In the genomic region with DNA sequence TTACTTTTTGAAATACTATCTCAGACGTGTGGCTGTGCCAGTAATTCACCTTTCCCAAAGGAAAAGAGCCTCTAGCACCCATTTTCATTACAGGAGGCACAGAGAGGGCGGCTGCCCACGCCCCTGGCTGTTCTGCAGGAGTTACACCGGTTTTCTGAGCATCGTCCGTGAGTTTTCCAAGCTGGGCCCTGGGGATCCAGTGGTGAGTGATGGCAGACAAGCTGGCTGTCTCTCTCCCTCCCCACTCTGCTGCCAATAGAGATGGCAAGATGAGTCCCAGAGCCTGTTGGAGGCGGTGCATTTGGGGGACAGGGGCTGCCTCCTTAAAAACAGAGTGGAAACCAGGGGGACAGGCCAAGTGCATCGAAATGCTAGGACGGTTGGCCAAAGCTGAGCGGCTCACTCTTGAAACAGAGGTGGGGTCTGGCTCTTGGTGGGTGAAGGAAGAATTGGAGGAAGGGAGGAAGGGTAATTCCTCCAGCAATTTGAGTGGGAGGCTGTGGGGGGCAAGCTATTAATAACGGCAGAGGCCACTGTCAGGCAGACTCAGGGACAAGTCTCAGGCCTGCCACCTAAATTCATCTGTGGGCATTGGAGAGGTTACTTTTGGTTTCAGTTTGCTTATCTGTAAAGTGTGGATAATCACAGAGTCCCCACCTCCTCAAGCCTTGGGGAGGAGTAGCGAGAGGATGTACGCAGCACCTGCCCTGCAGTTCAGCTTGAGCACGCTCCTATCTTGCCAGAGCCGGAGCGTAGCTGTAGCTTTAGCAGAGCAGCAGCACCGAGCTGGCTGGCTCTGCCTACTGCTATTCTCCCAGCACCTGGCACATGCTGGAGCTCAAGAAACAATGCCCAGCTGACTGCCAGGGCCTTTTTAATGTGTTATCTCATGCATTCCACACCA, we compare ENCODE assay signal across 8 cellular contexts. TPM values are rescaled to one million over a fixed set of nuclear protein-coding genes. Genes with fewer than 3 reads are reported as not detected.
DNase-seq lines count a peak whose midpoint lies in the region; ATAC-seq, FAIRE-seq and TF ChIP-seq lines count a peak whose summit lies in the region.

No MANE protein-coding gene starts in this region.

- H3K4me1 ChIP-seq in effector memory CD4-positive, alpha-beta T cell (ENCODE audit: control insufficient read depth, insufficient read depth, low read length, poor library complexity, severe bottlenecking) = peaks cover 21% of the 10 kb centered on the region

- H3K9me3 ChIP-seq in effector memory CD4-positive, alpha-beta T cell (ENCODE audit: control insufficient read depth, low read length) = no peaks in the 10 kb centered on the region

- H3K4me3 ChIP-seq in effector memory CD4-positive, alpha-beta T cell (ENCODE audit: insufficient read depth, low read depth, low read length, poor library complexity, severe bottlenecking) = peak overlapping the region; percentile 34

- TF ChIP-seq CTCF in CD14-positive monocyte (IDR thresholded peaks at IDR 0.05) = no peak
- no peak for TF ChIP-seq CTCF in activated B cell treated with CpG ODN at 0.5 μM for 24 hours (IDR thresholded peaks at IDR 0.05)

- peaks cover 0 to 1% (median 0%) of the 10 kb centered on the region in 3 donors for H3K27me3 Mint-ChIP-seq in CD14-positive monocyte (ENCODE audit: low read depth in 3 of 3)
- H3K27me3 Mint-ChIP-seq in activated B cell treated with CpG ODN at 0.5 μM for 24 hours = no peaks in the 10 kb centered on the region

- peak; percentile 97 for FAIRE-seq in GM19239 (lab: Jason Lieb, UNC)

- peaks cover 30% of the 10 kb centered on the region for H3K4me1 Mint-ChIP-seq in CD14-positive monocyte
- peaks cover 51% of the 10 kb centered on the region for H3K4me1 Mint-ChIP-seq in activated B cell treated with CpG ODN at 0.5 μM for 24 hours

- peak overlapping the region; percentile 34 to 69 for H3K4me3 Mint-ChIP-seq in CD14-positive monocyte
- H3K4me3 Mint-ChIP-seq in activated B cell treated with CpG ODN at 0.5 μM for 24 hours = peak overlapping the region; percentile 63

- POLR2A ChIA-PET in activated B cell treated with CpG ODN at 0.5 μM for 24 hours (lab: Charles Lee) = interaction anchor here (0.6 to 4.3 kb wide), 5 partner anchors 65 to 339 kb away, joined by 3 to 26 read pairs (median 6); partner anchors contain the start of gene LYRM9

- H3K27ac ChIP-seq in effector memory CD4-positive, alpha-beta T cell (ENCODE audit: insufficient read depth, low read length, poor library complexity, severe bottlenecking) = peak overlapping the region; percentile 61

- no peak for DNase-seq in CD14-positive monocyte (ENCODE audit: low spot score)
- DNase-seq in GM19239 (ENCODE audit: insufficient read length, low spot score) = peak; percentile 46
- DNase-seq in activated B cell treated with CpG ODN at 0.5 μM for 24 hours = peak; percentile 26
- DNase-seq in effector memory CD4-positive, alpha-beta T cell = peak; percentile 9 to 59 (median 44)
- DNase-seq in stimulated activated CD4-positive, alpha-beta T cell treated with anti-CD3 and anti-CD28 coated beads, Interleukin-4, amount 100 ng/mL, for 4 hours = peak; percentile 22 to 68
- DNase-seq in putamen (ENCODE audit: low spot score) = no peak
- no peak for DNase-seq in midbrain (lab: John Stamatoyannopoulos, UW)

- H3K36me3 Mint-ChIP-seq in CD14-positive monocyte (no peaks in the 10 kb centered on the region), activated B cell treated with CpG ODN at 0.5 μM for 24 hours (ENCODE audit: low read depth) (no peaks in the 10 kb centered on the region)

- CTCF ChIA-PET in activated B cell treated with CpG ODN at 0.5 μM for 24 hours (lab: Charles Lee) = interaction anchor here (1.1 to 8.5 kb wide), 6 partner anchors 39 to 444 kb away, joined by 3 to 183 read pairs (median 4); partner anchors contain the start of gene LYRM9

- no peaks in the 10 kb centered on the region for H3K27me3 ChIP-seq in effector memory CD4-positive, alpha-beta T cell (replicated peaks; ENCODE audit: control insufficient read depth, insufficient read depth, low read length, poor library complexity, severe bottlenecking)

- H3K36me3 ChIP-seq in effector memory CD4-positive, alpha-beta T cell (ENCODE audit: control insufficient read depth, insufficient read depth, low read length) = no peaks in the 10 kb centered on the region

- H3K27ac Mint-ChIP-seq in CD14-positive monocyte (peak overlapping the region in 2 of 7 donors; percentile 46 to 50), activated B cell treated with CpG ODN at 0.5 μM for 24 hours (peak overlapping the region; percentile 91)

- H3K9me3 Mint-ChIP-seq in CD14-positive monocyte (peaks cover 0 to 4% (median 0%) of the 10 kb centered on the region in 7 donors), activated B cell treated with CpG ODN at 0.5 μM for 24 hours (no peaks in the 10 kb centered on the region)

- ATAC-seq in HG03342 (IDR thresholded peaks at IDR 0.05; ENCODE audit: unreplicated experiment) (peak; percentile 67), activated B cell treated with CpG ODN at 0.5 μM for 24 hours (ENCODE audit: low read depth) (peak; percentile 85)

- intact Hi-C loops in CD14-positive monocyte (cut with micrococcal nuclease) = loop anchor here (5.0 to 10.0 kb wide), 2 partner anchors 74 to 77 kb away; no protein-coding TSS in a partner anchor
- intact Hi-C loops in activated B cell treated with CpG ODN at 0.5 μM for 24 hours (cut with micrococcal nuclease) = loop anchor here (5.0 kb wide), 1 partner anchor 234 kb away; the partner anchor contains the start of gene NLK

RNA-seq across cellular contexts. Expression of gene NOS2, which starts 7.5 kb away (rescaled TPM):
- polyA plus RNA-seq in CD14-positive monocyte = not detected
- total RNA-seq in activated B cell treated with CpG ODN at 0.5 μM for 24 hours = not detected in 2 replicates

Comparison
In these comparisons a context has a peak if more than half of its experiments do, and no peak if none do; other contexts are left out.
1. DNase-seq: peak in GM19239 (single experiment), activated B cell treated with CpG ODN at 0.5 μM for 24 hours (single experiment), effector memory CD4-positive, alpha-beta T cell (3 of 3) and stimulated activated CD4-positive, alpha-beta T cell treated with anti-CD3 and anti-CD28 coated beads, Interleukin-4, amount 100 ng/mL, for 4 hours (2 of 2); none in CD14-positive monocyte (single experiment), putamen (single experiment) and midbrain (single experiment).